In genomic region chr4:17490575-17491059, GRCh38 we compare ENCODE assay signal across 2 cellular contexts.
TF ChIP-seq lines count a peak whose summit lies in the region.

No MANE protein-coding gene starts in this region.

TF ChIP-seq in liver, 16 proteins besides CTCF, POLR2A, EP300 and RAD21 (continued from another document):
- peak; percentile 22 for TF ChIP-seq ATF3 (IDR thresholded peaks at IDR 0.05)
- peak; percentile 56 for TF ChIP-seq REST (IDR thresholded peaks at IDR 0.05)
- peak; percentile 89 for TF ChIP-seq SP1 (IDR thresholded peaks at IDR 0.05)
- peak in 1 of 2 donors; percentile 41 for TF ChIP-seq GABPA (IDR thresholded peaks at IDR 0.05 in 1 of 2, conservative IDR thresholded peaks at IDR 0.05 in 1 of 2)
- TF ChIP-seq FOXA1 (IDR thresholded peaks at IDR 0.05), result peak; percentile 98
- TF ChIP-seq JUND (IDR thresholded peaks at IDR 0.05), result peak; percentile 39 to 76
- peak; percentile 25 to 53 for TF ChIP-seq EGR1 (IDR thresholded peaks at IDR 0.05; ENCODE audit: low read depth in 2 of 2)
- no peak for TF ChIP-seq HNF4G (IDR thresholded peaks at IDR 0.05)
- peak; percentile 81 for TF ChIP-seq YY1 (IDR thresholded peaks at IDR 0.05)
- TF ChIP-seq ZBTB33 (IDR thresholded peaks at IDR 0.05), result peak; percentile 71

TF ChIP-seq in GM23338, 12 proteins besides CTCF, POLR2A, EP300 and RAD21 (continued from another document):
- TF ChIP-seq REST (IDR thresholded peaks at IDR 0.05; ENCODE audit: unreplicated experiment) (no peak), ZNF462 (CRISPR knock-in tag; IDR thresholded peaks at IDR 0.05) (no peak), ZNF114 (CRISPR knock-in tag; IDR thresholded peaks at IDR 0.05) (no peak), ETS1 (IDR thresholded peaks at IDR 0.05) (no peak), JUNB (IDR thresholded peaks at IDR 0.05; ENCODE audit: unreplicated experiment) (no peak), EZH2 (IDR thresholded peaks at IDR 0.05; ENCODE audit: low read depth, unreplicated experiment) (no peak), NANOG (IDR thresholded peaks at IDR 0.05; ENCODE audit: borderline replicate concordance) (no peak), POLR2AphosphoS5 (IDR thresholded peaks at IDR 0.05; ENCODE audit: low read depth) (no peak)
